Comparison of ENCODE assay signal across 8 cellular contexts in the genomic region with DNA sequence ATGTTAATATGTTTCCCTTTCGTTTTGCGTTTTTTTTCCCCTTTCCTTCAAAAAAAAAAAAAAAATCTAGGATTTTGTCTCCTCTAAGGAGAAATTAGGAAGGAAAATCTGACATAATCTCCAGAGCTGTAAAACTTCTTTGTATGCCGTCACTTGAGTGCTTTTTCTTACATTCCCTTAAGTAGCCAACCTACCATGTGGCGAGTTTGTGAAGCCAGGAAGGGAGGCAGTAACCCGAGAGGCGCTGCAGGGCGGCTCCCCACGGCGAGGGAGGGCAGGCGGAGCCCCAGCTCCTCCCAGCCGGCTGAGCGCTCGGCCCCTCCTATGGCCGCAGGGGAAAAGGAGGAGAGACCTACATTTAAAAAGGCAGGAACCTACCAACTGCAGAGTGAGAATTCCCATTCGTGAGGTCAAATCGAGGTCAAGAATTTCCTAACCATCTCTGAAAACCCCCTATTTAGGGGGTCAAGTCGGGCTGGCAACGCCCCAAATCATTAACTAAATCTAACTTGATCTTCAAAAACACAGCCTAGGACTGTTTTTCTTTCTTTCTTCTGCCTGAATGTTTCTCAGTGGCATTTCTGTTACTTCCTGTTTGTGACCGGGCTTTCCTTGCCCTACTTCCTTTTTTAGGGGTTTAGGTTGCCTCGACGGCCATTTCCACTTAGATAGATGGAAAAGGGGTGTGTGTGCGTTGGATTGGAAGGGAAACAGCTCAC.
DNase-seq lines count a peak whose midpoint lies in the region; ATAC-seq, FAIRE-seq and TF ChIP-seq lines count a peak whose summit lies in the region.

No MANE protein-coding gene starts in this region.

- peak; percentile 89 for FAIRE-seq in keratinocyte (lab: Jason Lieb, UNC)

- peaks cover 33% of the 10 kb centered on the region for H3K4me1 Mint-ChIP-seq in activated B cell treated with CpG ODN at 0.5 μM for 24 hours

- DNase-seq in AG08396 (ENCODE audit: low spot score) (peak; percentile 95), NCI-H2227 (lab: John Stamatoyannopoulos, UW; ENCODE audit: unreplicated experiment) (peak; percentile 75), activated B cell treated with CpG ODN at 0.5 μM for 24 hours (peak; percentile 58), cerebellar cortex (ENCODE audit: low spot score) (peak; percentile 34), keratinocyte (ENCODE audit: low read depth, low spot score) (peak; percentile 68)
- peak; percentile 61 for DNase-seq in stimulated activated CD4-positive, alpha-beta T cell treated with anti-CD3 and anti-CD28 coated beads, Interleukin-12 subunit alpha, Interleukin-12 subunit beta, amount 100 ng/mL, for 4 hours

- H3K9ac ChIP-seq in keratinocyte (ENCODE audit: control insufficient read depth, extremely low read depth, insufficient read depth, low read length), result peak overlapping the region; percentile 54

- H3K4me3 Mint-ChIP-seq in activated B cell treated with CpG ODN at 0.5 μM for 24 hours, result peak overlapping the region; percentile 78

- H3K9me3 Mint-ChIP-seq in activated B cell treated with CpG ODN at 0.5 μM for 24 hours, result no peaks in the 10 kb centered on the region

- CTCF ChIA-PET in activated B cell treated with CpG ODN at 0.5 μM for 24 hours (lab: Charles Lee), result interaction anchor here (0.7 to 3.9 kb wide), 14 partner anchors 8 to 412 kb away, joined by 3 to 57 read pairs (median 6); no protein-coding TSS in a partner anchor

- H3K9me3 ChIP-seq in keratinocyte (ENCODE audit: control insufficient read depth, low read depth, low read length), result no peaks in the 10 kb centered on the region

- TF ChIP-seq CTCF in activated B cell treated with CpG ODN at 0.5 μM for 24 hours (IDR thresholded peaks at IDR 0.05), result no peak
- TF ChIP-seq CTCF in keratinocyte (optimal IDR thresholded peaks at IDR 0.05 in 1 of 3, IDR thresholded peaks at IDR 0.05 in 1 of 3, conservative IDR thresholded peaks at IDR 0.05 in 1 of 3; ENCODE audit: extremely low read depth in 1 of 3, insufficient read depth in 2 of 3, low read length in 3 of 3), result no peak

- no peaks in the 10 kb centered on the region for H3K36me3 Mint-ChIP-seq in activated B cell treated with CpG ODN at 0.5 μM for 24 hours (ENCODE audit: low read depth)

- peak overlapping the region; percentile 59 for H3K4me2 ChIP-seq in keratinocyte (ENCODE audit: control insufficient read depth, extremely low read depth, insufficient read depth, low read depth, low read length)

- H3K27me3 Mint-ChIP-seq in activated B cell treated with CpG ODN at 0.5 μM for 24 hours, result no peaks in the 10 kb centered on the region

- POLR2A ChIA-PET in activated B cell treated with CpG ODN at 0.5 μM for 24 hours (lab: Charles Lee), result interaction anchor here (0.9 to 2.9 kb wide), 9 partner anchors 9 to 414 kb away, joined by 3 to 28 read pairs (median 4); no protein-coding TSS in a partner anchor

- intact Hi-C loops in activated B cell treated with CpG ODN at 0.5 μM for 24 hours (cut with micrococcal nuclease), result loop anchor here (1.0 to 10.0 kb wide), 11 partner anchors 9 to 846 kb away; a partner anchor contains a TSS

- H4K20me1 ChIP-seq in keratinocyte (ENCODE audit: control insufficient read depth, extremely low read depth, insufficient read depth, low read length), result no peaks in the 10 kb centered on the region

- no peaks in the 10 kb centered on the region for H3K9me1 ChIP-seq in keratinocyte (ENCODE audit: control insufficient read depth, extremely low read depth, insufficient read depth, low read length)

- ATAC-seq in GM18909 (IDR thresholded peaks at IDR 0.05; ENCODE audit: poor library complexity, unreplicated experiment) (peak; percentile 92), HG03135 (IDR thresholded peaks at IDR 0.05; ENCODE audit: unreplicated experiment) (peak; percentile 83), activated B cell treated with CpG ODN at 0.5 μM for 24 hours (ENCODE audit: low read depth) (peak; percentile 91)

- peak overlapping the region; percentile 88 for H3K27ac Mint-ChIP-seq in activated B cell treated with CpG ODN at 0.5 μM for 24 hours

- H3K36me3 ChIP-seq in keratinocyte (ENCODE audit: control insufficient read depth in 2 of 2, extremely low read depth in 1 of 2, insufficient read depth in 2 of 2, low read length in 2 of 2), result no peaks in the 10 kb centered on the region

- H3K4me1 ChIP-seq in keratinocyte (ENCODE audit: control insufficient read depth, extremely low read depth, insufficient read depth, low read length), result peaks cover 33% of the 10 kb centered on the region

- no peaks in the 10 kb centered on the region for H3K27me3 ChIP-seq in keratinocyte (ENCODE audit: control insufficient read depth, extremely low read depth, insufficient read depth, low read length)

- H3K27ac ChIP-seq in keratinocyte (ENCODE audit: control insufficient read depth, insufficient read depth, low read length), result peak overlapping the region; percentile 72

- dilution Hi-C loops in keratinocyte (cut with MboI; ENCODE audit: extremely low pct_ligation_motif_present, low sequenced_read_pairs), result no loop called here

- H2AFZ ChIP-seq in keratinocyte (ENCODE audit: control insufficient read depth, low read length), result peak overlapping the region; percentile 60

- no peaks in the 10 kb centered on the region for H3K79me2 ChIP-seq in keratinocyte (ENCODE audit: control insufficient read depth, insufficient read depth, low read length)

- peak overlapping the region in 2 of 3 experiments; percentile 34 to 44 for H3K4me3 ChIP-seq in keratinocyte (ENCODE audit: control insufficient read depth in 2 of 3, extremely low read depth in 1 of 3, insufficient read depth in 2 of 3, low read depth in 1 of 3, low read length in 3 of 3)

Comparison
In these comparisons a context has a peak if more than half of its experiments do, and no peak if none do; other contexts are left out.
1. Peak in every context shown above with its lines: DNase-seq, ATAC-seq, H3K4me3 ChIP-seq and H3K27ac ChIP-seq.
2. DNase-seq: peak in every context shown above with its lines; median percentile 95 in AG08396; 75 in NCI-H2227; 68 in keratinocyte; 61 in stimulated activated CD4-positive, alpha-beta T cell treated with anti-CD3 and anti-CD28 coated beads, Interleukin-12 subunit alpha, Interleukin-12 subunit beta, amount 100 ng/mL, for 4 hours; 58 in activated B cell treated with CpG ODN at 0.5 μM for 24 hours; 34 in cerebellar cortex.